In genomic region chr9:7129391-7129790, GRCh38 we compare ENCODE assay signal across 32 cellular contexts.
DNase-seq lines count a peak whose midpoint lies in the region; ATAC-seq and TF ChIP-seq lines count a peak whose summit lies in the region.
"Had no signal": no experiment of that assay in that cellular context is flagged by ENCODE, and none has a peak within 500 bp of the region (broad histone marks: within the 10 kb centered on the region; RNA-seq: fewer than 3 reads in every experiment).

No MANE protein-coding gene starts in this region.

- H3K4me3 Mint-ChIP-seq in activated T-cell treated with anti-CD3 and anti-CD28 coated beads, Interleukin-2, amount 50 U/mL, for 72 hours: no peak overlapping the region
- H3K4me3 Mint-ChIP-seq in T-helper 17 cell: no peak overlapping the region
- H3K4me3 Mint-ChIP-seq: CD4-positive, alpha-beta memory T cell; H9; nephron progenitor cell had no signal

- peak in 1 of 2 donors; percentile 68 for ATAC-seq in activated T-cell treated with anti-CD3 and anti-CD28 coated beads, Interleukin-2, amount 50 U/mL, for 72 hours (replicated peaks in 1 of 2)
- ATAC-seq in T-helper 17 cell: no peak
- peak; percentile 81 for ATAC-seq in foreskin keratinocyte
- ATAC-seq: esophagus mucosa had no signal

- TF ChIP-seq POLR2A in Peyer's patch (IDR thresholded peaks at IDR 0.05): no peak

- H3K27me3 ChIP-seq in foreskin keratinocyte (no peaks in the 10 kb centered on the region), trophoblast cell (ENCODE audit: insufficient read depth, low read length) (no peaks in the 10 kb centered on the region), Peyer's patch (no peaks in the 10 kb centered on the region)
- H3K27me3 ChIP-seq: adrenal gland, colonic mucosa, ovary, transverse colon had no signal

- no peak overlapping the region for H2AFZ ChIP-seq in trophoblast cell (ENCODE audit: insufficient read depth, low read length, poor library complexity)

- no CpG with 5 or more reads among the region's 2 CpGs for WGBS in trophoblast cell (ENCODE audit: extremely low coverage, insufficient coverage, insufficient read length)

- no peak overlapping the region for H2AK5ac ChIP-seq in trophoblast cell (ENCODE audit: low read length)

- H3K27me3 Mint-ChIP-seq in activated T-cell treated with anti-CD3 and anti-CD28 coated beads, Interleukin-2, amount 50 U/mL, for 72 hours (ENCODE audit: low read depth): no peaks in the 10 kb centered on the region
- H3K27me3 Mint-ChIP-seq in T-helper 17 cell: no peaks in the 10 kb centered on the region
- H3K27me3 Mint-ChIP-seq: CD4-positive, alpha-beta memory T cell had no signal

- H4K91ac ChIP-seq in trophoblast cell (ENCODE audit: low read depth, low read length): no peak overlapping the region

- H3K4ac ChIP-seq in trophoblast cell (ENCODE audit: low read depth, low read length): no peak overlapping the region

- no peak overlapping the region for H3K14ac ChIP-seq in trophoblast cell (ENCODE audit: low read length)

- H3K27ac Mint-ChIP-seq in activated T-cell treated with anti-CD3 and anti-CD28 coated beads, Interleukin-2, amount 50 U/mL, for 72 hours: peak overlapping the region; percentile 12
- peak overlapping the region; percentile 66 for H3K27ac Mint-ChIP-seq in T-helper 17 cell
- H3K27ac Mint-ChIP-seq: H9, nephron progenitor cell had no signal

- H2BK120ac ChIP-seq in trophoblast cell (ENCODE audit: insufficient read depth, low read length, poor library complexity): no peak overlapping the region

- no peak overlapping the region for H3K27ac ChIP-seq in foreskin keratinocyte
- no peak overlapping the region for H3K27ac ChIP-seq in trophoblast cell (ENCODE audit: low read depth, low read length)
- H3K27ac ChIP-seq in substantia nigra (ENCODE audit: low read depth, low read length, poor library complexity, severe bottlenecking): no peak overlapping the region
- no peak overlapping the region for H3K27ac ChIP-seq in Peyer's patch
- H3K27ac ChIP-seq: adrenal gland, colonic mucosa, KMS-11, ovary, RWPE1, transverse colon had no signal

- no peaks in the 10 kb centered on the region for H3K79me2 ChIP-seq in trophoblast cell (ENCODE audit: control insufficient read depth, insufficient read depth, low read length, poor library complexity)

- H3K4me1 ChIP-seq in foreskin keratinocyte (no peaks in the 10 kb centered on the region), trophoblast cell (ENCODE audit: control insufficient read depth in 1 of 2, insufficient read depth in 2 of 2, low read length in 2 of 2) (peaks cover 2 to 12% of the 10 kb centered on the region in 2 experiments), Peyer's patch (no peaks in the 10 kb centered on the region)
- H3K4me1 ChIP-seq: adrenal gland, colonic mucosa, transverse colon had no signal

- H3K36me3 ChIP-seq in trophoblast cell (ENCODE audit: control insufficient read depth in 1 of 2, insufficient read depth in 2 of 2, low read length in 2 of 2): peaks cover 0 to 2% of the 10 kb centered on the region in 2 experiments
- H3K36me3 ChIP-seq in Peyer's patch: peaks cover 0 to 20% (median 6%) of the 10 kb centered on the region in 3 donors
- H3K36me3 ChIP-seq: colonic mucosa, ovary, transverse colon had no signal

- no peak overlapping the region for H3K9ac ChIP-seq in trophoblast cell (ENCODE audit: low read length)
- H3K9ac ChIP-seq: KMS-11 had no signal

- H3K4me3 ChIP-seq in trophoblast cell (ENCODE audit: low read depth, low read length) (no peak overlapping the region), Peyer's patch (no peak overlapping the region)
- H3K4me3 ChIP-seq: adrenal gland, colonic mucosa, lung, ovary, transverse colon had no signal

- no peak overlapping the region for H3K23ac ChIP-seq in trophoblast cell (ENCODE audit: low read length)

- H2BK12ac ChIP-seq in trophoblast cell (ENCODE audit: low read length): no peak overlapping the region

- H3K4me1 Mint-ChIP-seq in activated T-cell treated with anti-CD3 and anti-CD28 coated beads, Interleukin-2, amount 50 U/mL, for 72 hours (ENCODE audit: low read depth): peaks cover 11% of the 10 kb centered on the region
- peaks cover 12% of the 10 kb centered on the region for H3K4me1 Mint-ChIP-seq in T-helper 17 cell
- H3K4me1 Mint-ChIP-seq: nephron progenitor cell had no signal

- no peak overlapping the region for H3K4me2 ChIP-seq in trophoblast cell (ENCODE audit: low read length)
- H3K4me2 ChIP-seq: KMS-11 had no signal

- no peak for DNase-seq in activated T-cell treated with anti-CD3 and anti-CD28 coated beads, Interleukin-2, amount 50 U/mL, for 72 hours
- no peak for DNase-seq in activated T-cell treated with anti-CD3 and anti-CD28 coated beads, Interleukin-2, amount 50 U/mL, for 48 hours
- DNase-seq in T-helper 17 cell: no peak
- DNase-seq in foreskin keratinocyte: peak in 1 of 2 donors; percentile 36
- DNase-seq in trophoblast cell: peak; percentile 45 to 74
- no peak for DNase-seq in substantia nigra (lab: John Stamatoyannopoulos, UW)
- DNase-seq in activated CD8-positive, alpha-beta memory T cell treated with anti-CD3 and anti-CD28 coated beads for 24 hours: no peak
- no peak for DNase-seq in Peyer's patch
- DNase-seq: activated CD4-positive, alpha-beta T cell treated with anti-CD3 and anti-CD28 coated beads for 4 hours; activated naive CD4-positive, alpha-beta T cell; activated T-cell treated with anti-CD3 and anti-CD28 coated beads, Interleukin-2, amount 50 U/mL, for 1 hour; adrenal gland; AML-193; CD4-positive, alpha-beta memory T cell; colonic mucosa; DMS 273 treated with DMSO at 0.1 percent for 48 hours; effector CD8-positive, alpha-beta T cell; foreskin fibroblast; H9; islet precursor cell; NCI-H1436 treated with DMSO at 0.1 percent for 48 hours; NCI-H345; NCI-H748 treated with DMSO at 0.1 percent for 48 hours; nephron progenitor cell; ovary; small intestine; T-helper 2 cell; transverse colon had no signal

- H3K18ac ChIP-seq in trophoblast cell (ENCODE audit: low read length): no peak overlapping the region

- H3K36me3 Mint-ChIP-seq in activated T-cell treated with anti-CD3 and anti-CD28 coated beads, Interleukin-2, amount 50 U/mL, for 72 hours (ENCODE audit: insufficient read depth in 2 of 2): peaks cover 6 to 14% of the 10 kb centered on the region in 2 donors
- H3K36me3 Mint-ChIP-seq in T-helper 17 cell (ENCODE audit: low read depth): peaks cover 18% of the 10 kb centered on the region

- TF ChIP-seq CTCF in foreskin keratinocyte (conservative IDR thresholded peaks at IDR 0.05) (no peak), Peyer's patch (IDR thresholded peaks at IDR 0.05) (no peak)

- H3K9me3 Mint-ChIP-seq in activated T-cell treated with anti-CD3 and anti-CD28 coated beads, Interleukin-2, amount 50 U/mL, for 72 hours: no peaks in the 10 kb centered on the region
- H3K9me3 Mint-ChIP-seq: H9, nephron progenitor cell had no signal

- H4K8ac ChIP-seq in trophoblast cell (ENCODE audit: low read depth, low read length): no peak overlapping the region

- H2BK5ac ChIP-seq in trophoblast cell (ENCODE audit: low read depth, low read length, poor library complexity): no peak overlapping the region

- no peak overlapping the region for H4K12ac ChIP-seq in trophoblast cell (ENCODE audit: low read depth, low read length)

- H3K79me1 ChIP-seq in trophoblast cell (ENCODE audit: low read length): no peaks in the 10 kb centered on the region

- H3K9me3 ChIP-seq in T-helper 17 cell (ENCODE audit: control insufficient read depth, low read length, poor library complexity, severe bottlenecking): no peaks in the 10 kb centered on the region
- H3K9me3 ChIP-seq in trophoblast cell (ENCODE audit: insufficient read depth, low read depth, low read length): no peaks in the 10 kb centered on the region
- no peaks in the 10 kb centered on the region for H3K9me3 ChIP-seq in Peyer's patch
- H3K9me3 ChIP-seq: adrenal gland, colonic mucosa, ovary, transverse colon had no signal

Comparison
In these comparisons a context has a peak if more than half of its experiments do, and no peak if none do; other contexts are left out.
1. DNase-seq: peak in trophoblast cell (2 of 2); none in activated T-cell treated with anti-CD3 and anti-CD28 coated beads, Interleukin-2, amount 50 U/mL, for 72 hours (0 of 2), activated T-cell treated with anti-CD3 and anti-CD28 coated beads, Interleukin-2, amount 50 U/mL, for 48 hours (0 of 2), T-helper 17 cell (0 of 3), substantia nigra (0 of 49), activated CD8-positive, alpha-beta memory T cell treated with anti-CD3 and anti-CD28 coated beads for 24 hours (single experiment) and Peyer's patch (0 of 3).